Comparison of ENCODE assay signal across 2 cellular contexts in genomic region chr7:40095226-40095625, GRCh38.
A peak's percentile ranks its signal among the peaks of the same experiment; 100 is the strongest.
TF ChIP-seq lines count a peak whose summit lies in the region.

No MANE protein-coding gene starts in this region.

TF ChIP-seq in HepG2, 621 proteins besides CTCF, POLR2A, EP300 and RAD21 (continues in another document):
- TF ChIP-seq ZNF7 (CRISPR knock-in tag; IDR thresholded peaks at IDR 0.05): no peak
- no peak for TF ChIP-seq ZNF441 (CRISPR knock-in tag; IDR thresholded peaks at IDR 0.05; ENCODE audit: borderline replicate concordance)
- TF ChIP-seq AKAP8 (CRISPR knock-in tag; IDR thresholded peaks at IDR 0.05): no peak
- TF ChIP-seq ONECUT2 (CRISPR knock-in tag; IDR thresholded peaks at IDR 0.05): no peak
- no peak for TF ChIP-seq FLYWCH1 (CRISPR knock-in tag; IDR thresholded peaks at IDR 0.05)
- TF ChIP-seq NBN (conservative IDR thresholded peaks at IDR 0.05): no peak
- TF ChIP-seq CBX1 (IDR thresholded peaks at IDR 0.05; ENCODE audit: low read depth): no peak
- TF ChIP-seq ZNF10 (CRISPR knock-in tag; IDR thresholded peaks at IDR 0.05; ENCODE audit: borderline replicate concordance, low read depth): no peak
- peak; percentile 98 for TF ChIP-seq GFI1 (CRISPR knock-in tag; IDR thresholded peaks at IDR 0.05; ENCODE audit: borderline replicate concordance)
- peak; percentile 69 for TF ChIP-seq RARA (CRISPR knock-in tag; IDR thresholded peaks at IDR 0.05)
- TF ChIP-seq ZBTB1 (CRISPR knock-in tag; IDR thresholded peaks at IDR 0.05; ENCODE audit: borderline replicate concordance): no peak
- TF ChIP-seq NONO (IDR thresholded peaks at IDR 0.05): no peak
- TF ChIP-seq NONO (CRISPR knock-in tag; conservative IDR thresholded peaks at IDR 0.05): 0 out of 2 replicates have a peak, but pooled peaks have one; percentile 43
- no peak for TF ChIP-seq ZMYM3 (CRISPR knock-in tag; IDR thresholded peaks at IDR 0.05)
- TF ChIP-seq ZBTB25 (CRISPR knock-in tag; IDR thresholded peaks at IDR 0.05): no peak
- TF ChIP-seq, protein P1, sequence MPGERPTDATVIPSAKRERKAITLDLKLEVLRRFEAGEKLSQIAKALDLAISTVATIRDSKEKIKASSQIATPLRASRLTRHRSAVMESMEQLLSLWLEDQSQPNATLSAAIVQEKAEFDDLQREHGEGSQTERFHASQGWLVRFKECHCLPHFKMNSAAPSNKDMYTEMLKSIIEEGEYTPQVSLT (CRISPR knock-in tag; IDR thresholded peaks at IDR 0.05; ENCODE audit: borderline replicate concordance, low read depth): no peak
- TF ChIP-seq ZFX (CRISPR knock-in tag; IDR thresholded peaks at IDR 0.05; ENCODE audit: low read depth): no peak
- TF ChIP-seq LBX2 (CRISPR knock-in tag; IDR thresholded peaks at IDR 0.05; ENCODE audit: borderline replicate concordance): no peak
- TF ChIP-seq, protein P2, sequence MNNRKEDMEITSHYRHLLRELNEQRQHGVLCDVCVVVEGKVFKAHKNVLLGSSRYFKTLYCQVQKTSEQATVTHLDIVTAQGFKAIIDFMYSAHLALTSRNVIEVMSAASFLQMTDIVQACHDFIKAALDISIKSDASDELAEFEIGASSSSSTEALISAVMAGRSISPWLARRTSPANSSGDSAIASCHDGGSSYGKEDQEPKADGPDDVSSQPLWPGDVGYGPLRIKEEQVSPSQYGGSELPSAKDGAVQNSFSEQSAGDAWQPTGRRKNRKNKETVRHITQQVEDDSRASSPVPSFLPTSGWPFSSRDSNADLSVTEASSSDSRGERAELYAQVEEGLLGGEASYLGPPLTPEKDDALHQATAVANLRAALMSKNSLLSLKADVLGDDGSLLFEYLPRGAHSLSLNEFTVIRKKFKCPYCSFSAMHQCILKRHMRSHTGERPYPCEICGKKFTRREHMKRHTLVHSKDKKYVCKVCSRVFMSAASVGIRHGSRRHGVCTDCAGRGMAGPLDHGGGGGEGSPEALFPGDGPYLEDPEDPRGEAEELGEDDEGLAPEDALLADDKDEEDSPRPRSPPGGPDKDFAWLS (CRISPR knock-in tag; IDR thresholded peaks at IDR 0.05; ENCODE audit: borderline replicate concordance): no peak
- TF ChIP-seq TBX3 (IDR thresholded peaks at IDR 0.05; ENCODE audit: borderline replicate concordance): no peak
- no peak for TF ChIP-seq MAF1 (CRISPR knock-in tag; IDR thresholded peaks at IDR 0.05; ENCODE audit: borderline replicate concordance)
- TF ChIP-seq AHDC1 (CRISPR knock-in tag; IDR thresholded peaks at IDR 0.05; ENCODE audit: borderline replicate concordance): peak; percentile 23; the same call in 1 of the 2 replicates
- no peak for TF ChIP-seq MIER3 (CRISPR knock-in tag; IDR thresholded peaks at IDR 0.05; ENCODE audit: borderline replicate concordance)
- 0 out of 4 replicates have a peak, but pooled peaks of 1 of the 2 experiments have one; percentile 26 for TF ChIP-seq NR2F1 (CRISPR knock-in tag; IDR thresholded peaks at IDR 0.05)
- no peak for TF ChIP-seq ZSCAN22 (CRISPR knock-in tag; IDR thresholded peaks at IDR 0.05)

TF ChIP-seq in SK-N-SH treated with all-trans-retinoic acid at 6 μM for 48 hours, 23 proteins besides CTCF, POLR2A, EP300 and RAD21:
- TF ChIP-seq, protein P3, sequence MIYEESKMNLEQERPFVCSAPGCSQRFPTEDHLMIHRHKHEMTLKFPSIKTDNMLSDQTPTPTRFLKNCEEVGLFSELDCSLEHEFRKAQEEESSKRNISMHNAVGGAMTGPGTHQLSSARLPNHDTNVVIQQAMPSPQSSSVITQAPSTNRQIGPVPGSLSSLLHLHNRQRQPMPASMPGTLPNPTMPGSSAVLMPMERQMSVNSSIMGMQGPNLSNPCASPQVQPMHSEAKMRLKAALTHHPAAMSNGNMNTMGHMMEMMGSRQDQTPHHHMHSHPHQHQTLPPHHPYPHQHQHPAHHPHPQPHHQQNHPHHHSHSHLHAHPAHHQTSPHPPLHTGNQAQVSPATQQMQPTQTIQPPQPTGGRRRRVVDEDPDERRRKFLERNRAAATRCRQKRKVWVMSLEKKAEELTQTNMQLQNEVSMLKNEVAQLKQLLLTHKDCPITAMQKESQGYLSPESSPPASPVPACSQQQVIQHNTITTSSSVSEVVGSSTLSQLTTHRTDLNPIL (CRISPR knock-in tag; IDR thresholded peaks at IDR 0.05; ENCODE audit: low read depth): no peak
- TF ChIP-seq TOX (CRISPR knock-in tag; IDR thresholded peaks at IDR 0.05; ENCODE audit: borderline replicate concordance) (no peak), ISL1 (CRISPR knock-in tag; IDR thresholded peaks at IDR 0.05) (no peak), CSDC2 (CRISPR knock-in tag; IDR thresholded peaks at IDR 0.05) (no peak), ZFP30 (CRISPR knock-in tag; IDR thresholded peaks at IDR 0.05) (no peak), OSR1 (CRISPR knock-in tag; IDR thresholded peaks at IDR 0.05) (no peak), PPARA (CRISPR knock-in tag; IDR thresholded peaks at IDR 0.05; ENCODE audit: borderline replicate concordance) (no peak), POU6F1 (CRISPR knock-in tag; IDR thresholded peaks at IDR 0.05; ENCODE audit: borderline replicate concordance, low read depth) (no peak), ARNTL (CRISPR knock-in tag; IDR thresholded peaks at IDR 0.05; ENCODE audit: borderline replicate concordance, low read depth) (no peak), ZNF70 (CRISPR knock-in tag; IDR thresholded peaks at IDR 0.05) (no peak), ZNF8 (CRISPR knock-in tag; IDR thresholded peaks at IDR 0.05) (no peak), ESRRG (CRISPR knock-in tag; IDR thresholded peaks at IDR 0.05) (no peak), RARB (CRISPR knock-in tag; IDR thresholded peaks at IDR 0.05) (no peak)
- TF ChIP-seq, protein P4, sequence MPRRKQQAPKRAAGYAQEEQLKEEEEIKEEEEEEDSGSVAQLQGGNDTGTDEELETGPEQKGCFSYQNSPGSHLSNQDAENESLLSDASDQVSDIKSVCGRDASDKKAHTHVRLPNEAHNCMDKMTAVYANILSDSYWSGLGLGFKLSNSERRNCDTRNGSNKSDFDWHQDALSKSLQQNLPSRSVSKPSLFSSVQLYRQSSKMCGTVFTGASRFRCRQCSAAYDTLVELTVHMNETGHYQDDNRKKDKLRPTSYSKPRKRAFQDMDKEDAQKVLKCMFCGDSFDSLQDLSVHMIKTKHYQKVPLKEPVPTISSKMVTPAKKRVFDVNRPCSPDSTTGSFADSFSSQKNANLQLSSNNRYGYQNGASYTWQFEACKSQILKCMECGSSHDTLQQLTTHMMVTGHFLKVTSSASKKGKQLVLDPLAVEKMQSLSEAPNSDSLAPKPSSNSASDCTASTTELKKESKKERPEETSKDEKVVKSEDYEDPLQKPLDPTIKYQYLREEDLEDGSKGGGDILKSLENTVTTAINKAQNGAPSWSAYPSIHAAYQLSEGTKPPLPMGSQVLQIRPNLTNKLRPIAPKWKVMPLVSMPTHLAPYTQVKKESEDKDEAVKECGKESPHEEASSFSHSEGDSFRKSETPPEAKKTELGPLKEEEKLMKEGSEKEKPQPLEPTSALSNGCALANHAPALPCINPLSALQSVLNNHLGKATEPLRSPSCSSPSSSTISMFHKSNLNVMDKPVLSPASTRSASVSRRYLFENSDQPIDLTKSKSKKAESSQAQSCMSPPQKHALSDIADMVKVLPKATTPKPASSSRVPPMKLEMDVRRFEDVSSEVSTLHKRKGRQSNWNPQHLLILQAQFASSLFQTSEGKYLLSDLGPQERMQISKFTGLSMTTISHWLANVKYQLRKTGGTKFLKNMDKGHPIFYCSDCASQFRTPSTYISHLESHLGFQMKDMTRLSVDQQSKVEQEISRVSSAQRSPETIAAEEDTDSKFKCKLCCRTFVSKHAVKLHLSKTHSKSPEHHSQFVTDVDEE (CRISPR knock-in tag; IDR thresholded peaks at IDR 0.05): no peak
- TF ChIP-seq, protein P5, sequence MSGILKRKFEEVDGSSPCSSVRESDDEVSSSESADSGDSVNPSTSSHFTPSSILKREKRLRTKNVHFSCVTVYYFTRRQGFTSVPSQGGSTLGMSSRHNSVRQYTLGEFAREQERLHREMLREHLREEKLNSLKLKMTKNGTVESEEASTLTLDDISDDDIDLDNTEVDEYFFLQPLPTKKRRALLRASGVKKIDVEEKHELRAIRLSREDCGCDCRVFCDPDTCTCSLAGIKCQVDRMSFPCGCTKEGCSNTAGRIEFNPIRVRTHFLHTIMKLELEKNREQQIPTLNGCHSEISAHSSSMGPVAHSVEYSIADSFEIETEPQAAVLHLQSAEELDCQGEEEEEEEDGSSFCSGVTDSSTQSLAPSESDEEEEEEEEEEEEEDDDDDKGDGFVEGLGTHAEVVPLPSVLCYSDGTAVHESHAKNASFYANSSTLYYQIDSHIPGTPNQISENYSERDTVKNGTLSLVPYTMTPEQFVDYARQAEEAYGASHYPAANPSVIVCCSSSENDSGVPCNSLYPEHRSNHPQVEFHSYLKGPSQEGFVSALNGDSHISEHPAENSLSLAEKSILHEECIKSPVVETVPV (CRISPR knock-in tag; IDR thresholded peaks at IDR 0.05): no peak
- TF ChIP-seq, protein P6, sequence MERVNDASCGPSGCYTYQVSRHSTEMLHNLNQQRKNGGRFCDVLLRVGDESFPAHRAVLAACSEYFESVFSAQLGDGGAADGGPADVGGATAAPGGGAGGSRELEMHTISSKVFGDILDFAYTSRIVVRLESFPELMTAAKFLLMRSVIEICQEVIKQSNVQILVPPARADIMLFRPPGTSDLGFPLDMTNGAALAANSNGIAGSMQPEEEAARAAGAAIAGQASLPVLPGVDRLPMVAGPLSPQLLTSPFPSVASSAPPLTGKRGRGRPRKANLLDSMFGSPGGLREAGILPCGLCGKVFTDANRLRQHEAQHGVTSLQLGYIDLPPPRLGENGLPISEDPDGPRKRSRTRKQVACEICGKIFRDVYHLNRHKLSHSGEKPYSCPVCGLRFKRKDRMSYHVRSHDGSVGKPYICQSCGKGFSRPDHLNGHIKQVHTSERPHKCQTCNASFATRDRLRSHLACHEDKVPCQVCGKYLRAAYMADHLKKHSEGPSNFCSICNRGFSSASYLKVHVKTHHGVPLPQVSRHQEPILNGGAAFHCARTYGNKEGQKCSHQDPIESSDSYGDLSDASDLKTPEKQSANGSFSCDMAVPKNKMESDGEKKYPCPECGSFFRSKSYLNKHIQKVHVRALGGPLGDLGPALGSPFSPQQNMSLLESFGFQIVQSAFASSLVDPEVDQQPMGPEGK (CRISPR knock-in tag; IDR thresholded peaks at IDR 0.05; ENCODE audit: borderline replicate concordance): no peak
TF ChIP-seq in SK-N-SH treated with all-trans-retinoic acid at 6 μM for 48 hours: peak in this region for 0.
